In genomic region chr5:141951341-141951781, GRCh38 we compare ENCODE assay signal across 7 cellular contexts. TPM values are rescaled to one million over a fixed set of nuclear protein-coding genes. Genes with fewer than 3 reads are reported as not detected.
DNase-seq lines count a peak whose midpoint lies in the region; ATAC-seq, FAIRE-seq and TF ChIP-seq lines count a peak whose summit lies in the region.

No MANE protein-coding gene starts in this region.

- no peak overlapping the region for H2AFZ ChIP-seq in endothelial cell of umbilical vein (ENCODE audit: low read depth, low read length)

- no TSS peak for BruUV-seq in endothelial cell of umbilical vein (replicated peaks; lab: Mats Ljungman, UMichigan)

- peak; percentile 94 for FAIRE-seq in endothelial cell of umbilical vein (lab: Jason Lieb, UNC)

- intact Hi-C loops in endothelial cell of umbilical vein (cut with micrococcal nuclease), result no loop called here

- H3K27me3 Mint-ChIP-seq in T-cell, result no peaks in the 10 kb centered on the region

- peaks cover 9 to 21% (median 15%) of the 10 kb centered on the region in 3 donors for H3K4me1 Mint-ChIP-seq in T-cell

- H3K4me3 ChIP-seq in endothelial cell of umbilical vein (replicated peaks in 1 of 3; ENCODE audit: insufficient read depth in 1 of 3, low read depth in 1 of 3, low read length in 3 of 3), result no peak overlapping the region

- no peaks in the 10 kb centered on the region for H3K9me1 ChIP-seq in endothelial cell of umbilical vein (replicated peaks; ENCODE audit: control insufficient read depth, extremely low read depth, insufficient read depth, low read length)

- no peak overlapping the region for H3K27ac Mint-ChIP-seq in T-cell

- ATAC-seq in GM18858 (IDR thresholded peaks at IDR 0.05; ENCODE audit: unreplicated experiment) (peak; percentile 72), HG02623 (IDR thresholded peaks at IDR 0.05; ENCODE audit: unreplicated experiment) (peak; percentile 61), T-cell (replicated peaks in 1 of 4) (peak; percentile 43 to 79 (median 70)), GM18873 (IDR thresholded peaks at IDR 0.05; ENCODE audit: low FRiP score, unreplicated experiment) (no peak)

- H3K79me2 ChIP-seq in endothelial cell of umbilical vein (ENCODE audit: control insufficient read depth, insufficient read depth, low read length), result no peaks in the 10 kb centered on the region

- TF ChIP-seq CTCF in endothelial cell of umbilical vein (IDR thresholded peaks at IDR 0.05; ENCODE audit: extremely low read depth in 1 of 2, insufficient read depth in 1 of 2, low read depth in 1 of 2, low read length in 2 of 2), result peak; percentile 34 to 65

- POLR2A ChIA-PET in T-cell (lab: Charles Lee), result interaction anchor here in 1 of 2 donors (0.8 kb wide), 1 partner anchor 11 kb away, joined by 4 read pairs; no protein-coding TSS in a partner anchor
- POLR2A ChIA-PET in endothelial cell of umbilical vein (lab: Charles Lee), result no interaction called here

- H3K4me1 ChIP-seq in endothelial cell of umbilical vein (ENCODE audit: control insufficient read depth, extremely low read depth, insufficient read depth, low read length), result peaks cover 51% of the 10 kb centered on the region

- no peak overlapping the region for H3K27ac ChIP-seq in endothelial cell of umbilical vein (ENCODE audit: insufficient read depth, low read depth, low read length)

- H3K27me3 ChIP-seq in endothelial cell of umbilical vein (ENCODE audit: control insufficient read depth in 2 of 2, insufficient read depth in 2 of 2, low read length in 2 of 2), result no peaks in the 10 kb centered on the region

- H3K9me3 ChIP-seq in endothelial cell of umbilical vein (replicated peaks; ENCODE audit: control insufficient read depth, insufficient read depth, low read length), result no peaks in the 10 kb centered on the region

- CTCF ChIA-PET in T-cell (lab: Charles Lee) (interaction anchor here in 1 of 2 donors (1.5 kb wide), 1 partner anchor 18 kb away, joined by 3 read pairs; the partner anchor contains the start of gene RNF14), endothelial cell of umbilical vein (lab: Charles Lee) (interaction anchor here (1.4 to 2.5 kb wide), 3 partner anchors 9 to 18 kb away, joined by 3 to 16 read pairs (median 5); no protein-coding TSS in a partner anchor)

- no peaks in the 10 kb centered on the region for H3K9me3 Mint-ChIP-seq in T-cell

- H3K36me3 ChIP-seq in endothelial cell of umbilical vein (ENCODE audit: control insufficient read depth in 2 of 2, extremely low read depth in 1 of 2, insufficient read depth in 2 of 2, low read length in 2 of 2), result no peaks in the 10 kb centered on the region

- no peak for TF ChIP-seq POLR2A in endothelial cell of umbilical vein (IDR thresholded peaks at IDR 0.05; ENCODE audit: low read depth, low read length)

- H3K36me3 Mint-ChIP-seq in T-cell, result peaks cover 5% of the 10 kb centered on the region

- H4K20me1 ChIP-seq in endothelial cell of umbilical vein (replicated peaks; ENCODE audit: control insufficient read depth, extremely low read depth, insufficient read depth, low read length), result no peaks in the 10 kb centered on the region

- DNase-seq in T-cell, result peak in 16 of 34 experiments; percentile 10 to 44 (median 18)
- peak; percentile 69 for DNase-seq in endothelial cell of umbilical vein (ENCODE audit: low read depth, low spot score)
- peak; percentile 60 for DNase-seq in stimulated activated CD8-positive, alpha-beta memory T cell treated with anti-CD3 and anti-CD28 coated beads, Interleukin-4, amount 100 ng/mL, for 48 hours
- DNase-seq in DMS79 treated with DMSO at 0.1 percent for 48 hours (lab: John Stamatoyannopoulos, UW), result no peak

- H3K9ac ChIP-seq in endothelial cell of umbilical vein (replicated peaks; ENCODE audit: extremely low read depth, insufficient read depth, low read length), result no peak overlapping the region

- dilution Hi-C loops in endothelial cell of umbilical vein (cut with MboI; ENCODE audit: extremely low pct_ligation_motif_present, low sequenced_read_pairs), result no loop called here

- H3K4me2 ChIP-seq in endothelial cell of umbilical vein (ENCODE audit: insufficient read depth, low read length), result peak overlapping the region; percentile 54

- peak overlapping the region; percentile 17 to 52 (median 32) for H3K4me3 Mint-ChIP-seq in T-cell

TF ChIP-seq in endothelial cell of umbilical vein, 7 proteins besides CTCF, POLR2A, EP300 and RAD21:
- peak; percentile 30 for TF ChIP-seq POLR2AphosphoS5 (IDR thresholded peaks at IDR 0.05; ENCODE audit: insufficient read depth, low read depth, low read length)
- TF ChIP-seq FOS (IDR thresholded peaks at IDR 0.05; ENCODE audit: borderline replicate concordance, insufficient read depth, low read length), result no peak
- TF ChIP-seq MYC (IDR thresholded peaks at IDR 0.05; ENCODE audit: low read depth, low read length), result no peak
TF ChIP-seq in endothelial cell of umbilical vein: peak in this region for 1.

RNA-seq across cellular contexts. Expression of gene PCDH12, which starts 6.6 kb away (rescaled TPM):
- total RNA-seq in T-cell, result under 1 TPM in 2 of 5 donors, not detected in 3; 0.07 to 0.09 TPM
- total RNA-seq in endothelial cell of umbilical vein, result 18.5 and 20.4 TPM in 2 replicates
- polyA plus RNA-seq in endothelial cell of umbilical vein, result 5.5 and 6.2 TPM in 2 replicates
- 3.2 and 3.6 TPM in 2 replicates for polyA plus RNA-seq in endothelial cell of umbilical vein (2011; cell fraction: cytosol; rRNA removed)
- 2.6 and 2.9 TPM in 2 replicates for polyA plus RNA-seq in endothelial cell of umbilical vein (2011; cell fraction: nucleus; rRNA removed)
- 5.4 and 7.7 TPM in 2 replicates for polyA plus RNA-seq in endothelial cell of umbilical vein (2012)
- polyA minus RNA-seq in endothelial cell of umbilical vein, result 6.9 and 10.3 TPM in 2 replicates
- 0.82 TPM for polyA minus RNA-seq in endothelial cell of umbilical vein (2011; cell fraction: cytosol; rRNA and poly(A)+ RNA removed)
- polyA minus RNA-seq in endothelial cell of umbilical vein (2011; cell fraction: nucleus; rRNA and poly(A)+ RNA removed), result 2.7 and 5.1 TPM in 2 replicates

RNA-seq across cellular contexts. Expression of gene RNF14, which starts 17.5 kb away (rescaled TPM):
- total RNA-seq in T-cell (10 to 100 TPM; 16.4 to 35.8 (median 28.2) TPM), endothelial cell of umbilical vein (53.1 and 55.9 TPM in 2 replicates)
- polyA plus RNA-seq in endothelial cell of umbilical vein, result 20.3 and 23.5 TPM in 2 replicates
- 31.4 and 34.3 TPM in 2 replicates for polyA plus RNA-seq in endothelial cell of umbilical vein (2011; cell fraction: cytosol; rRNA removed)
- 32.0 and 32.5 TPM in 2 replicates for polyA plus RNA-seq in endothelial cell of umbilical vein (2011; cell fraction: nucleus; rRNA removed)
- 75.7 and 87.2 TPM in 2 replicates for polyA plus RNA-seq in endothelial cell of umbilical vein (2012)
- polyA minus RNA-seq in endothelial cell of umbilical vein, result 56.2 and 56.9 TPM in 2 replicates
- 8.6 TPM for polyA minus RNA-seq in endothelial cell of umbilical vein (2011; cell fraction: cytosol; rRNA and poly(A)+ RNA removed)
- polyA minus RNA-seq in endothelial cell of umbilical vein (2011; cell fraction: nucleus; rRNA and poly(A)+ RNA removed), result 18.4 and 29.8 TPM in 2 replicates

RNA-seq across cellular contexts. Expression of gene DELE1, which starts 27.7 kb away (rescaled TPM):
- 100 to 1,000 TPM in 1 of 5 donors, 10 to 100 TPM in 4; 80.3 to 130 (median 85.2) TPM for total RNA-seq in T-cell
- 67.0 and 105 TPM in 2 replicates for total RNA-seq in endothelial cell of umbilical vein
- polyA plus RNA-seq in endothelial cell of umbilical vein, result 121 and 139 TPM in 2 replicates
- 80.8 and 91.2 TPM in 2 replicates for polyA plus RNA-seq in endothelial cell of umbilical vein (2011; cell fraction: cytosol; rRNA removed)
- polyA plus RNA-seq in endothelial cell of umbilical vein (2011; cell fraction: nucleus; rRNA removed), result 291 and 301 TPM in 2 replicates
- polyA plus RNA-seq in endothelial cell of umbilical vein (2012), result 60.1 and 60.8 TPM in 2 replicates
- polyA minus RNA-seq in endothelial cell of umbilical vein, result 96.7 and 110 TPM in 2 replicates
- 29.9 TPM for polyA minus RNA-seq in endothelial cell of umbilical vein (2011; cell fraction: cytosol; rRNA and poly(A)+ RNA removed)
- 83.3 and 102 TPM in 2 replicates for polyA minus RNA-seq in endothelial cell of umbilical vein (2011; cell fraction: nucleus; rRNA and poly(A)+ RNA removed)

Comparison
In these comparisons a context has a peak if more than half of its experiments do, and no peak if none do; other contexts are left out.
1. RNA of gene PCDH12, which starts 6.6 kb away (total RNA-seq): 18.5 to 20.4 TPM in endothelial cell of umbilical vein; 0.07 to 0.09 TPM in T-cell; every median in the first group is over 10 times any median in the second.